In the genomic region with DNA sequence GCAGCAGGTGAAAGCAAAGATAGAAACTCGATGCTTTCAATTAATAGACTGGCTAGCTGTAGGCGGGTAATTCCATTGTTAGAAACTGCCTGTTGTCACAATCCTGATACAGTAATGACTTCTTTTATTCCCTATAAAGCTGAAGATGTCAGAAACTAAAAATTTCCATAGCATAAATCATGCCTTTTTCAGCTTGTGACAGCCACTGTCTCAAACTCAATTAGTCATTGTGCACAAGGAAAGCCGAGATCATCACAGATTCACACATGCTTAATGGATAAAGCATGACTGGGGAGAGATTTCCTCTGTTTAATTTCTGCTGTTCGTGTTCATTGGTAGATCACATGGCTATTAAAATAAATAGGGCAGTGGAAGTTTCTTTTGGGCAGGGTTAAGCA, we compare ENCODE assay signal across 20 cellular contexts. TPM values are rescaled to one million over a fixed set of nuclear protein-coding genes. Genes with fewer than 3 reads are reported as not detected.
DNase-seq lines count a peak whose midpoint lies in the region; ATAC-seq and TF ChIP-seq lines count a peak whose summit lies in the region.
"Had no signal": no experiment of that assay in that cellular context is flagged by ENCODE, and none has a peak within 500 bp of the region (broad histone marks: within the 10 kb centered on the region; RNA-seq: fewer than 3 reads in every experiment).

No MANE protein-coding gene starts in this region.

- H3K4me3 Mint-ChIP-seq in CD14-positive monocyte, result no peak overlapping the region
- H3K4me3 Mint-ChIP-seq: CD4-positive, CD25-positive, alpha-beta regulatory T cell; stimulated activated naive B cell treated with anti-CD40 and anti-IgM and Interleukin-4, amounts not matched to agents 10 μg/mL and 1 μg/mL and 100 μg/mL, for 72 hours had no signal

- no peak for ATAC-seq in HG03469 (IDR thresholded peaks at IDR 0.05; ENCODE audit: unreplicated experiment)
- no peak for ATAC-seq in GM21381 (IDR thresholded peaks at IDR 0.05; ENCODE audit: unreplicated experiment)
- ATAC-seq: SK-N-SH treated with all-trans-retinoic acid at 6 μM for 48 hours; stimulated activated naive B cell treated with anti-CD40 and anti-IgM and Interleukin-4, amounts not matched to agents 10 μg/mL and 1 μg/mL and 100 μg/mL, for 72 hours had no signal

- DNase-seq in Ammon's horn (ENCODE audit: low spot score) (peak; percentile 18), NCI-H128 (lab: John Stamatoyannopoulos, UW; ENCODE audit: unreplicated experiment) (peak; percentile 54), lung microvascular endothelial cell (ENCODE audit: low read depth in 2 of 2) (peak; percentile 7 to 9), CD14-positive monocyte (ENCODE audit: low spot score) (no peak), SKM-1 treated with dmso at 0.1 percent for 144 hours (lab: John Stamatoyannopoulos, UW; ENCODE audit: unreplicated experiment) (no peak)
- DNase-seq: activated CD8-positive, alpha-beta memory T cell treated with anti-CD3 and anti-CD28 coated beads, Interleukin-2, amount 50 U/mL, for 48 hours; activated effector memory CD4-positive, alpha-beta T cell treated with Interleukin-2 at 50 U/mL for 16 hours; brain microvascular endothelial cell; CD4-positive, CD25-positive, alpha-beta regulatory T cell; DMS 273 treated with DMSO at 0.1 percent for 48 hours; IMR-90; small intestine; stimulated activated naive B cell treated with anti-CD40 and anti-IgM and Interleukin-4, amounts not matched to agents 10 μg/mL and 1 μg/mL and 100 μg/mL, for 72 hours; WERI-Rb-1 had no signal

- H3K9me3 Mint-ChIP-seq in CD14-positive monocyte, result no peaks in the 10 kb centered on the region
- H3K9me3 Mint-ChIP-seq: CD4-positive, CD25-positive, alpha-beta regulatory T cell; stimulated activated naive B cell treated with anti-CD40 and anti-IgM and Interleukin-4, amounts not matched to agents 10 μg/mL and 1 μg/mL and 100 μg/mL, for 72 hours had no signal

- TF ChIP-seq CTCF in CD14-positive monocyte (IDR thresholded peaks at IDR 0.05), result no peak

- H3K36me3 Mint-ChIP-seq in CD14-positive monocyte, result no peaks in the 10 kb centered on the region
- H3K36me3 Mint-ChIP-seq: CD4-positive, CD25-positive, alpha-beta regulatory T cell; stimulated activated naive B cell treated with anti-CD40 and anti-IgM and Interleukin-4, amounts not matched to agents 10 μg/mL and 1 μg/mL and 100 μg/mL, for 72 hours had no signal

- peak overlapping the region; percentile 6 for H3K27ac ChIP-seq in cingulate gyrus (ENCODE audit: low read depth, low read length)
- H3K27ac ChIP-seq: brain microvascular endothelial cell, coronary artery, WERI-Rb-1 had no signal

- H3K27ac Mint-ChIP-seq in CD14-positive monocyte, result no peak overlapping the region
- H3K27ac Mint-ChIP-seq: CD4-positive, CD25-positive, alpha-beta regulatory T cell; stimulated activated naive B cell treated with anti-CD40 and anti-IgM and Interleukin-4, amounts not matched to agents 10 μg/mL and 1 μg/mL and 100 μg/mL, for 72 hours had no signal

- intact Hi-C loops in CD14-positive monocyte (cut with micrococcal nuclease), result no loop called here

- H3K27me3 Mint-ChIP-seq in CD14-positive monocyte (ENCODE audit: low read depth in 3 of 3), result peaks cover 0 to 5% (median 0%) of the 10 kb centered on the region in 3 donors
- H3K27me3 Mint-ChIP-seq: CD4-positive, CD25-positive, alpha-beta regulatory T cell had no signal

- no peaks in the 10 kb centered on the region for H3K4me1 Mint-ChIP-seq in CD14-positive monocyte
- H3K4me1 Mint-ChIP-seq: CD4-positive, CD25-positive, alpha-beta regulatory T cell; stimulated activated naive B cell treated with anti-CD40 and anti-IgM and Interleukin-4, amounts not matched to agents 10 μg/mL and 1 μg/mL and 100 μg/mL, for 72 hours had no signal

RNA-seq across cellular contexts. Expression of a gene that starts 56.0 kb away (rescaled TPM):
- total RNA-seq in lung microvascular endothelial cell, result 1.4 and 2.6 TPM in 2 replicates
- polyA plus RNA-seq in CD14-positive monocyte, result not detected
- total RNA-seq: CD4-positive, CD25-positive, alpha-beta regulatory T cell had no signal
- polyA plus RNA-seq: AG04450; CD4-positive, CD25-positive, alpha-beta regulatory T cell had no signal

Comparison
In these comparisons a context has a peak if more than half of its experiments do, and no peak if none do; other contexts are left out.
1. DNase-seq: peak in Ammon's horn (single experiment), NCI-H128 (single experiment) and lung microvascular endothelial cell (2 of 2); none in CD14-positive monocyte (single experiment) and SKM-1 treated with dmso at 0.1 percent for 144 hours (single experiment).